In genomic region chr18:3447895-3448844, GRCh38 we compare ENCODE assay signal across 8 cellular contexts. TPM values are rescaled to one million over a fixed set of nuclear protein-coding genes. Genes with fewer than 3 reads are reported as not detected.
DNase-seq lines count a peak whose midpoint lies in the region; ATAC-seq and TF ChIP-seq lines count a peak whose summit lies in the region.

No MANE protein-coding gene starts in this region.

- peaks cover 18 to 35% (median 31%) of the 10 kb centered on the region in 3 donors for H3K4me1 Mint-ChIP-seq in T-cell

- peak in 1 of 2 donors; percentile 81 for TF ChIP-seq POLR2A in vagina (IDR thresholded peaks at IDR 0.05)

- in situ Hi-C loops in GM13977 (cut with MboI; ENCODE audit: low pct_unique_long_range_greater_than_20kb, low sequenced_read_pairs, unreplicated experiment): no loop called here

- H3K27ac ChIP-seq in right atrium auricular region (peak overlapping the region; percentile 99), vagina (peak overlapping the region; percentile 99)

- H3K4me1 ChIP-seq in right atrium auricular region (peaks cover 0 to 23% of the 10 kb centered on the region in 2 donors), vagina (peaks cover 20% of the 10 kb centered on the region)

- no peaks in the 10 kb centered on the region for H3K9me3 Mint-ChIP-seq in T-cell

- H3K4me3 Mint-ChIP-seq in T-cell: peak overlapping the region; percentile 91 to 95 (median 94)

- no peaks in the 10 kb centered on the region for H3K9me3 ChIP-seq in right atrium auricular region
- no peaks in the 10 kb centered on the region for H3K9me3 ChIP-seq in vagina

- H3K27ac Mint-ChIP-seq in T-cell: peak overlapping the region; percentile 99

- ATAC-seq in HG02870 (IDR thresholded peaks at IDR 0.05; ENCODE audit: unreplicated experiment) (peak; percentile 77), T-cell (replicated peaks in 1 of 4) (peak; percentile 41 to 63 (median 48))

- peak; percentile 25 for TF ChIP-seq CTCF in GM13977 (IDR thresholded peaks at IDR 0.05; ENCODE audit: extremely low read depth, insufficient read depth, missing control alignments)
- peak in 1 of 2 donors; percentile 18 for TF ChIP-seq CTCF in right atrium auricular region (IDR thresholded peaks at IDR 0.05)
- no peak for TF ChIP-seq CTCF in vagina (IDR thresholded peaks at IDR 0.05)

- CTCF ChIA-PET in T-cell (lab: Charles Lee): interaction anchor here (0.6 to 2.7 kb wide), 19 partner anchors 8 to 467 kb away, joined by 3 to 20 read pairs (median 4); no protein-coding TSS in a partner anchor

- POLR2A ChIA-PET in T-cell (lab: Charles Lee): interaction anchor here (0.5 to 3.1 kb wide), 20 partner anchors 10 to 812 kb away, joined by 3 to 28 read pairs (median 5); no protein-coding TSS in a partner anchor

- intact Hi-C loops in vagina (cut with DNase I): loop anchor here (2.0 to 10.0 kb wide), 4 partner anchors 147 to 217 kb away; no protein-coding TSS in a partner anchor

- H3K4me3 ChIP-seq in right atrium auricular region: peak overlapping the region; percentile 92 to 93
- H3K4me3 ChIP-seq in vagina: peak overlapping the region; percentile 74 to 89

- H3K27me3 ChIP-seq in right atrium auricular region: no peaks in the 10 kb centered on the region
- H3K27me3 ChIP-seq in vagina: no peaks in the 10 kb centered on the region

- no peaks in the 10 kb centered on the region for H3K27me3 Mint-ChIP-seq in T-cell

- H3K36me3 Mint-ChIP-seq in T-cell: no peaks in the 10 kb centered on the region

- H3K36me3 ChIP-seq in right atrium auricular region (no peaks in the 10 kb centered on the region), vagina (no peaks in the 10 kb centered on the region)

- DNase-seq in GM13977 (ENCODE audit: low spot score) (peak; percentile 84), NCI-H1436 treated with DMSO at 0.1 percent for 48 hours (lab: John Stamatoyannopoulos, UW) (peak; percentile 90), T-cell (peak; percentile 59 to 91 (median 84)), amniotic stem cell (lab: John Stamatoyannopoulos, UW) (peak; percentile 97), right atrium auricular region (ENCODE audit: low spot score) (peak; percentile 96), pulmonary artery endothelial cell (ENCODE audit: low read depth, low spot score) (peak; percentile 93), vagina (ENCODE audit: extremely low spot score in 2 of 2) (peak in 1 of 2 donors; percentile 98)

RNA-seq across cellular contexts. Expression of gene TGIF1, which starts 1.8 kb away (rescaled TPM):
- 10 to 100 TPM; 40.5 to 90.5 (median 81.8) TPM for total RNA-seq in T-cell
- 10 to 100 TPM; 32.1 to 44.8 TPM for total RNA-seq in right atrium auricular region
- total RNA-seq in pulmonary artery endothelial cell: 119 and 162 TPM in 2 replicates
- total RNA-seq in vagina: 60.9 TPM
